Comparison of ENCODE assay signal across 16 cellular contexts in the genomic region with DNA sequence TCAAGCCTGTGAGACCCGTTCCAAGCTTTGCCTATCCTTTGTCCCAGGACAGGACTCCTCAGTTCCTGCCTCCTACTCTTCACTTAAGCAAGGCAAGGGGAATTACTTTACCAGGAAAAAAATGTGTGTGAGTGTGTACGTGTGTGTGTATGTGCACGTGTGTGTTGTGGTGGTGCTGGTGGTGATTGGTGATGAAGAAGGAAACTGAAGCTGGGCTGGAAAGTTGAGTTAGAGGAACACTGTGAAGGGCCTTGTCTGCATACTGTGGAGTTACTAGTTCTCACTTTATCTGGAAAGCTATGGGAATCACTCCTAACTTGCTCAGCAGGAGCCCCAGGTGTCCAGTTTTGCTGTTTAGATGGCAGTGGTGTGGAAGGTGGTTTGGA. TPM values are rescaled to one million over a fixed set of nuclear protein-coding genes. Genes with fewer than 3 reads are reported as not detected.
DNase-seq lines count a peak whose midpoint lies in the region; ATAC-seq and TF ChIP-seq lines count a peak whose summit lies in the region.
"Had no signal": no experiment of that assay in that cellular context is flagged by ENCODE, and none has a peak within 500 bp of the region (broad histone marks: within the 10 kb centered on the region; RNA-seq: fewer than 3 reads in every experiment).

No MANE protein-coding gene starts in this region.

- H3K27me3 ChIP-seq in SK-N-SH (ENCODE audit: insufficient read depth) (peaks cover 24% of the 10 kb centered on the region), MM.1S (replicated peaks; ENCODE audit: insufficient read depth, low read length) (no peaks in the 10 kb centered on the region), esophagus muscularis mucosa (no peaks in the 10 kb centered on the region)
- H3K27me3 ChIP-seq: BE2C had no signal

- H3K9me3 ChIP-seq in SK-N-SH (no peaks in the 10 kb centered on the region), MM.1S (replicated peaks; ENCODE audit: insufficient read depth, low read length) (no peaks in the 10 kb centered on the region), esophagus muscularis mucosa (no peaks in the 10 kb centered on the region)
- H3K9me3 ChIP-seq: BE2C had no signal

- H3K4me1 ChIP-seq in SK-N-SH (ENCODE audit: control insufficient read depth in 1 of 2, insufficient read depth in 2 of 2, low read depth in 1 of 2, low read length in 1 of 2) (no peaks in the 10 kb centered on the region; a peak in 1 of 4 replicates), MM.1S (ENCODE audit: low read length) (no peaks in the 10 kb centered on the region), esophagus muscularis mucosa (peaks cover 4 to 20% (median 7%) of the 10 kb centered on the region in 4 donors)
- H3K4me1 ChIP-seq: BE2C had no signal

- H2AFZ ChIP-seq in SK-N-SH (ENCODE audit: low read depth): no peak overlapping the region
- H2AFZ ChIP-seq in MM.1S (ENCODE audit: low read length): no peak overlapping the region
- H2AFZ ChIP-seq: GM23248 had no signal

- DNase-seq in SK-N-SH: no peak
- DNase-seq in MM.1S: no peak
- DNase-seq in esophagus muscularis mucosa (ENCODE audit: extremely low spot score): peak; percentile 82
- no peak for DNase-seq in AG08396 (ENCODE audit: low spot score)
- DNase-seq in NCI-H1930 (lab: John Stamatoyannopoulos, UW): no peak
- DNase-seq in GF-D8 (lab: John Stamatoyannopoulos, UW): no peak
- DNase-seq: GM23248 had no signal

- H3K9me2 ChIP-seq in SK-N-SH (no peaks in the 10 kb centered on the region), MM.1S (replicated peaks; ENCODE audit: insufficient read depth, low read length) (no peaks in the 10 kb centered on the region)

- POLR2A ChIA-PET in SK-N-SH (lab: Yijun Ruan, JAX): no interaction called here

- ATAC-seq in SK-N-SH treated with all-trans-retinoic acid at 6 μM for 48 hours (peak; percentile 15), GM19463 (IDR thresholded peaks at IDR 0.05; ENCODE audit: unreplicated experiment) (no peak)

- H3K4me3 ChIP-seq in SK-N-SH (ENCODE audit: low read depth in 2 of 2, low read length in 1 of 2): no peak overlapping the region
- H3K4me3 ChIP-seq in MM.1S (ENCODE audit: low read length): no peak overlapping the region
- no peak overlapping the region for H3K4me3 ChIP-seq in esophagus muscularis mucosa

- no peak overlapping the region for H3K9ac ChIP-seq in SK-N-SH
- no peak overlapping the region for H3K9ac ChIP-seq in MM.1S (ENCODE audit: low read length)
- H3K9ac ChIP-seq: GM23248 had no signal

- H3K4me2 ChIP-seq in SK-N-SH: no peak overlapping the region
- H3K4me2 ChIP-seq in MM.1S (ENCODE audit: low read depth, low read length): peak overlapping the region; percentile 76; the same call in 1 of the 2 replicates

- H3K27ac ChIP-seq in SK-N-SH (ENCODE audit: low read depth in 2 of 2, low read length in 1 of 2) (no peak overlapping the region), MM.1S (ENCODE audit: low read length) (no peak overlapping the region), esophagus muscularis mucosa (replicated peaks in 1 of 4) (no peak overlapping the region)
- H3K27ac ChIP-seq: GM23248 had no signal

- H3K36me3 ChIP-seq in SK-N-SH (replicated peaks in 1 of 2; ENCODE audit: control insufficient read depth in 1 of 2, insufficient read depth in 2 of 2, low read length in 1 of 2) (no peaks in the 10 kb centered on the region), MM.1S (replicated peaks; ENCODE audit: insufficient read depth, low read length) (no peaks in the 10 kb centered on the region), esophagus muscularis mucosa (no peaks in the 10 kb centered on the region)
- H3K36me3 ChIP-seq: BE2C had no signal

- TF ChIP-seq POLR2A in esophagus muscularis mucosa (IDR thresholded peaks at IDR 0.05; ENCODE audit: low read depth): no peak

- TF ChIP-seq RAD21 in SK-N-SH (IDR thresholded peaks at IDR 0.05; ENCODE audit: low read length): no peak

- CTCF ChIA-PET in SK-N-SH (lab: Yijun Ruan, JAX): interaction anchor here (0.7 to 2.9 kb wide), 15 partner anchors 9 to 450 kb away, joined by 3 to 44 read pairs (median 5); no protein-coding TSS in a partner anchor

- H3K79me2 ChIP-seq in SK-N-SH (ENCODE audit: insufficient read depth): no peaks in the 10 kb centered on the region
- H3K79me2 ChIP-seq in MM.1S (ENCODE audit: low read length): no peaks in the 10 kb centered on the region

- H4K20me1 ChIP-seq in SK-N-SH (ENCODE audit: insufficient read depth) (no peaks in the 10 kb centered on the region), MM.1S (ENCODE audit: insufficient read depth, low read length) (no peaks in the 10 kb centered on the region)

- 6% methylated on average over 3 of the region's 3 CpGs for whole genome bisulfite sequencing in SK-N-SH (ENCODE audit: low lambda C conversion rate)
- 84% methylated on average over 3 of the region's 3 CpGs for WGBS in esophagus muscularis mucosa

- H3F3A ChIP-seq in SK-N-SH (replicated peaks; ENCODE audit: insufficient read depth) (no peaks in the 10 kb centered on the region), MM.1S (ENCODE audit: insufficient read depth, low read length) (no peaks in the 10 kb centered on the region)

- no peak for TF ChIP-seq EP300 in SK-N-SH (IDR thresholded peaks at IDR 0.05; ENCODE audit: borderline replicate concordance in 1 of 2, low read depth in 1 of 2, low read length in 1 of 2)
- TF ChIP-seq EP300 in esophagus muscularis mucosa (IDR thresholded peaks at IDR 0.05): no peak

- intact Hi-C loops in esophagus muscularis mucosa (cut with DNase I): loop anchor here (2.0 to 5.0 kb wide), 2 partner anchors 189 to 365 kb away; no protein-coding TSS in a partner anchor

- no peak for TF ChIP-seq CTCF in SK-N-SH (IDR thresholded peaks at IDR 0.05)
- no peak for TF ChIP-seq CTCF in MM.1S (IDR thresholded peaks at IDR 0.05; ENCODE audit: low read length)
- no peak for TF ChIP-seq CTCF in esophagus muscularis mucosa (IDR thresholded peaks at IDR 0.05)

TF ChIP-seq in SK-N-SH treated with all-trans-retinoic acid at 6 μM for 48 hours, 23 proteins besides CTCF, POLR2A, EP300 and RAD21 (continues in another document):
- TF ChIP-seq ZNF565 (CRISPR knock-in tag; conservative IDR thresholded peaks at IDR 0.05; ENCODE audit: low read depth) (no peak), ZNF70 (CRISPR knock-in tag; IDR thresholded peaks at IDR 0.05) (no peak), GLIS3 (CRISPR knock-in tag; IDR thresholded peaks at IDR 0.05) (no peak)
- TF ChIP-seq, protein P1, sequence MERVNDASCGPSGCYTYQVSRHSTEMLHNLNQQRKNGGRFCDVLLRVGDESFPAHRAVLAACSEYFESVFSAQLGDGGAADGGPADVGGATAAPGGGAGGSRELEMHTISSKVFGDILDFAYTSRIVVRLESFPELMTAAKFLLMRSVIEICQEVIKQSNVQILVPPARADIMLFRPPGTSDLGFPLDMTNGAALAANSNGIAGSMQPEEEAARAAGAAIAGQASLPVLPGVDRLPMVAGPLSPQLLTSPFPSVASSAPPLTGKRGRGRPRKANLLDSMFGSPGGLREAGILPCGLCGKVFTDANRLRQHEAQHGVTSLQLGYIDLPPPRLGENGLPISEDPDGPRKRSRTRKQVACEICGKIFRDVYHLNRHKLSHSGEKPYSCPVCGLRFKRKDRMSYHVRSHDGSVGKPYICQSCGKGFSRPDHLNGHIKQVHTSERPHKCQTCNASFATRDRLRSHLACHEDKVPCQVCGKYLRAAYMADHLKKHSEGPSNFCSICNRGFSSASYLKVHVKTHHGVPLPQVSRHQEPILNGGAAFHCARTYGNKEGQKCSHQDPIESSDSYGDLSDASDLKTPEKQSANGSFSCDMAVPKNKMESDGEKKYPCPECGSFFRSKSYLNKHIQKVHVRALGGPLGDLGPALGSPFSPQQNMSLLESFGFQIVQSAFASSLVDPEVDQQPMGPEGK (CRISPR knock-in tag; IDR thresholded peaks at IDR 0.05; ENCODE audit: borderline replicate concordance): no peak

TF ChIP-seq in SK-N-SH, 30 proteins besides CTCF, POLR2A, EP300 and RAD21 (continues in another document):
- no peak for TF ChIP-seq SMC3 (IDR thresholded peaks at IDR 0.05; ENCODE audit: low read depth, low read length)
- no peak for TF ChIP-seq FOXM1 (IDR thresholded peaks at IDR 0.05; ENCODE audit: low read depth)
- no peak for TF ChIP-seq FOSL2 (IDR thresholded peaks at IDR 0.05; ENCODE audit: borderline replicate concordance, low read depth)
- no peak for TF ChIP-seq MEF2A (IDR thresholded peaks at IDR 0.05; ENCODE audit: borderline replicate concordance, low read depth)
- TF ChIP-seq GATA2 (CRISPR knock-in tag; IDR thresholded peaks at IDR 0.05): no peak
- TF ChIP-seq, protein P2, sequence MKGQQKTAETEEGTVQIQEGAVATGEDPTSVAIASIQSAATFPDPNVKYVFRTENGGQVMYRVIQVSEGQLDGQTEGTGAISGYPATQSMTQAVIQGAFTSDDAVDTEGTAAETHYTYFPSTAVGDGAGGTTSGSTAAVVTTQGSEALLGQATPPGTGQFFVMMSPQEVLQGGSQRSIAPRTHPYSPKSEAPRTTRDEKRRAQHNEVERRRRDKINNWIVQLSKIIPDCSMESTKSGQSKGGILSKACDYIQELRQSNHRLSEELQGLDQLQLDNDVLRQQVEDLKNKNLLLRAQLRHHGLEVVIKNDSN (IDR thresholded peaks at IDR 0.05; ENCODE audit: borderline replicate concordance, low read depth): no peak

RNA-seq across cellular contexts. Expression of a gene that starts 0.4 kb away (rescaled TPM):
- polyA plus RNA-seq in SK-N-SH (2012; rRNA removed): not detected in 2 replicates
- not detected in 2 replicates for polyA plus RNA-seq in SK-N-SH (2012; cell fraction: cytosol; rRNA removed)
- not detected in 2 replicates for polyA plus RNA-seq in SK-N-SH (2012; cell fraction: nucleus; rRNA removed)
- total RNA-seq in esophagus muscularis mucosa: not detected
- total RNA-seq: A172; CD4-positive, alpha-beta memory T cell; G401; GM23248; H7; HT-29 had no signal
- polyA plus RNA-seq: CD4-positive, alpha-beta memory T cell; GM23248; IgD-negative memory B cell had no signal

RNA-seq across cellular contexts. Expression of a gene that starts 6.1 kb away (rescaled TPM):
- polyA plus RNA-seq in SK-N-SH (2012; rRNA removed): not detected in 2 replicates
- polyA plus RNA-seq in SK-N-SH (2012; cell fraction: cytosol; rRNA removed): not detected in 2 replicates
- not detected in 2 replicates for polyA plus RNA-seq in SK-N-SH (2012; cell fraction: nucleus; rRNA removed)
- total RNA-seq in esophagus muscularis mucosa: 1 to 10 TPM in 2 of 4 donors, under 1 TPM in 1, not detected in 1; 0.33 to 1.3 (median 1.2) TPM
- total RNA-seq: A172; CD4-positive, alpha-beta memory T cell; G401; GM23248; H7 had no signal
- polyA plus RNA-seq: CD4-positive, alpha-beta memory T cell; GM23248; IgD-negative memory B cell had no signal

RNA-seq across cellular contexts. Expression of a gene that starts 29.6 kb away (rescaled TPM):
- polyA plus RNA-seq in SK-N-SH (2012; rRNA removed): 4.9 and 6.1 TPM in 2 replicates
- polyA plus RNA-seq in SK-N-SH (2012; cell fraction: cytosol; rRNA removed): 4.9 and 6.0 TPM in 2 replicates
- polyA plus RNA-seq in SK-N-SH (2012; cell fraction: nucleus; rRNA removed): 9.3 and 12.4 TPM in 2 replicates
- 10 to 100 TPM in 2 of 4 donors, 1 to 10 TPM in 2; 8.8 to 16.8 (median 11.2) TPM for total RNA-seq in esophagus muscularis mucosa

RNA-seq across cellular contexts. Expression of a gene that starts 43.8 kb away (rescaled TPM):
- polyA plus RNA-seq in SK-N-SH (2012; rRNA removed): not detected in 2 replicates
- not detected in 2 replicates for polyA plus RNA-seq in SK-N-SH (2012; cell fraction: cytosol; rRNA removed)
- polyA plus RNA-seq in SK-N-SH (2012; cell fraction: nucleus; rRNA removed): not detected in 2 replicates
- total RNA-seq in esophagus muscularis mucosa: not detected
- total RNA-seq: A172; CD4-positive, alpha-beta memory T cell; G401; GM23248; H7; HT-29 had no signal
- polyA plus RNA-seq: GM23248, IgD-negative memory B cell had no signal

RNA-seq across cellular contexts. Expression of a gene that starts 56.1 kb away (rescaled TPM):
- polyA plus RNA-seq in SK-N-SH (2012; rRNA removed): not detected in 2 replicates
- polyA plus RNA-seq in SK-N-SH (2012; cell fraction: cytosol; rRNA removed): not detected in 2 replicates
- polyA plus RNA-seq in SK-N-SH (2012; cell fraction: nucleus; rRNA removed): not detected in 2 replicates
- total RNA-seq in esophagus muscularis mucosa: not detected
- total RNA-seq: A172; CD4-positive, alpha-beta memory T cell; G401; GM23248; H7; HT-29 had no signal
- polyA plus RNA-seq: CD4-positive, alpha-beta memory T cell; GM23248; IgD-negative memory B cell had no signal
